ENCODE assay signal across 27 cellular contexts in the genomic region with DNA sequence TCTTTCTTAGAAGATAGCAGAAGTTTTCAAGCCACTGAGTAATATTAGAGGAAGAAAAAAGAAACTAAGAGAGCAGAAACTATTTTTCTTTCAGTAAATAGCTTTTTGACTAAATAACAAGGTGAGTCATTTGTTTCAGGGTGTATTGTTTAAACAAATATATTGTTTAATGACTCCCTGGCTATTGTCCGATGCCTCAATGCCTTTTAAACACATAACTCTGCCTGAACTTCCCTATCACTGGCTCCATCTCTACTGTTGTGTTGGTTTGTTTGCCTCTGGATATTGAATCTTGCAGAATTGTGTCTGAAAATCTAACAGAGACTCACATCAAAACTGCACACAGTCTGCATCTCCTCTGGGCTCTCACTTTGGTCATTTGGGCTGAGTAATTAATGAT. TPM values are rescaled to one million over a fixed set of nuclear protein-coding genes. Genes with fewer than 3 reads are reported as not detected.
"Had no signal": no experiment of that assay in that cellular context is flagged by ENCODE, and none has a peak within 500 bp of the region (broad histone marks: within the 10 kb centered on the region; RNA-seq: fewer than 3 reads in every experiment).

No MANE protein-coding gene starts in this region.

- ATAC-seq: activated CD8-positive, alpha-beta memory T cell treated with anti-CD3 and anti-CD28 coated beads, Interleukin-2, amount 10 ng/mL, durations not matched to agents 7 days and 5 days; K562; T-helper 17 cell had no signal

- H3K4me3 ChIP-seq: breast epithelium, K562 had no signal

- H3K27ac ChIP-seq: breast epithelium had no signal

- H3K36me3 ChIP-seq: breast epithelium had no signal

- H3K27me3 ChIP-seq: breast epithelium had no signal

- H3K4me1 ChIP-seq: breast epithelium had no signal

- DNase-seq: activated B cell treated with CpG ODN at 0.5 μM for 24 hours; activated CD4-positive, alpha-beta T cell treated with anti-CD3 and anti-CD28 coated beads for 1 hour; activated CD4-positive, alpha-beta T cell treated with anti-CD3 and anti-CD28 coated beads, Interleukin-2, amount 10 ng/mL, durations not matched to agents 24 days and 14 days; activated CD4-positive, alpha-beta T cell treated with anti-CD3 and anti-CD28 coated beads, Interleukin-2, amount 50 U/mL, for 48 hours; activated CD8-positive, alpha-beta memory T cell treated with anti-CD3 and anti-CD28 coated beads, Interleukin-2, amount 10 ng/mL, durations not matched to agents 7 days and 5 days; activated effector memory CD4-positive, alpha-beta T cell treated with Interleukin-2 at 50 U/mL for 16 hours; activated naive CD4-positive, alpha-beta T cell; activated T-cell treated with anti-CD3 and anti-CD28 coated beads, Interleukin-2, amount 50 U/mL, for 24 hours; aorta; caudate nucleus; Karpas-422; NCI-H1092; NCI-H1417; NCI-H1694; NCI-H2029; NCI-H345; NCI-H510A; NCI-H526 treated with DMSO at 0.1 percent for 48 hours; NCI-H82; NK-92 treated with Interleukin-12 subunit alpha and Interleukin-12 subunit beta, amount 100 ng/mL, for 24 hours; SHP77 treated with DMSO at 0.1 percent for 48 hours; T-helper 17 cell; T-helper 9 cell had no signal

RNA-seq across cellular contexts. Expression of a gene that starts 19.6 kb away (rescaled TPM):
- total RNA-seq: MCF 10A, SK-MEL-5 had no signal
- polyA plus RNA-seq: K562 had no signal
